Comparison of ENCODE assay signal across 8 cellular contexts in the genomic region with DNA sequence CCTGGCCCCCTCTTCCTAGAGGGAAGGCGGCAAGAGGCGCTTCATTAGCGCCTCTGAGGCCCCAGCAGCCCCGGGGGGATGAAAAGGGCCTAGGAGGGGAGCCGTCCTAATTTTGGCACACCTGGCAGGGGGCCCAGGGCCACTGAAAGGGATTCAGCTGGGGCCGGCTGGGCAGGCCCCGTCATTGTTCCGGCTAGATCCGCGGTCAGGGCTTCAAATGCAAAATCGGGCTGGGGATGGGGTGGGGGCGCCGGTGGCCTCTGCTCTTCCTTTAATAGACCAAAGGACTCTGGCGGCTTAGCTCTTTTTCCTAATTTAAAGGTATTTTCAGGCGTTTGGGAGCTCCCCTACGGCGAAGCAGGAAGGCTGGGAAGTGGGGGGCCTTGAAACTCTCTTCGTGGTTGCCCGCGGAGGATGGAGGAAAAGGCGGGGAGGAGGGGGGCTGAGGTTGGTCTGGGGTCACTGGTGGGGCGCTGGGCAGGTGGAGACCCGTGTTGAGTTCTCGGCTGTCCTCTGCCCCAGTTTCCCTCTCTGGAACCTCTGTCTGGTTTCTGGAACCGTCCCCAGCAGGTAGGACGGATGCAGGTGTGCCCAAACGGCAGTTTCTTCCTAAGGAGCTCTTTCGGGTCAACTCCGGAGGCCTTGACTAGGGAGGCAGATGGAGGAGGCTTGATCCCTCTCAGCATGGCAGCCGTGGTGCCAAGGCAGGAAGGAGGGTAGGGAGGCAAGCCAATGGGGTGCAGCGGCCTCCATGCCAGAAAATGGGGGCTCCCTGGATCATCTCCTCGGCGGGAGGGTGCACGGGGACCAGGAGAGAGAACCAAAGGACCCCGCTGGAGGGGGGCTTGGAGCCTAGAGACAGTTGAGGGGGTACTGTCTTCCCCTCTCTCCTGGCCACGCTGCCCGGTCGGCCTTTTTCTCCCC. TPM values are rescaled to one million over a fixed set of nuclear protein-coding genes. Genes with fewer than 3 reads are reported as not detected.
A peak's percentile ranks its signal among the peaks of the same experiment; 100 is the strongest.
DNase-seq lines count a peak whose midpoint lies in the region; ATAC-seq, FAIRE-seq and TF ChIP-seq lines count a peak whose summit lies in the region.
"Not testable (repeated sequence)": the region's sequence is repeated elsewhere in the genome, so short reads cannot be mapped to it uniquely, and the experiment has no call there.

No MANE protein-coding gene starts in this region.

- CTCF ChIA-PET in activated CD4-positive, alpha-beta T cell treated with anti-CD3 and anti-CD28 coated beads, Interleukin-2, amount 10 ng/mL, durations not matched to agents 7 days and 5 days (lab: Charles Lee); K562 (lab: Yijun Ruan, JAX; ENCODE audit: low intra/inter-chr PET ratio): not testable (repeated sequence)

- peak overlapping the region; percentile 84 for H3K27ac Mint-ChIP-seq in activated CD4-positive, alpha-beta T cell treated with anti-CD3 and anti-CD28 coated beads, Interleukin-2, amount 10 ng/mL, durations not matched to agents 7 days and 5 days
- H3K27ac Mint-ChIP-seq in glutamatergic neuron (ENCODE audit: unreplicated experiment) = not testable (repeated sequence)
- peak overlapping the region; percentile 77 for H3K27ac Mint-ChIP-seq in progenitor cell of endocrine pancreas

- not testable (repeated sequence) for H3K9me3 Mint-ChIP-seq in activated CD4-positive, alpha-beta T cell treated with anti-CD3 and anti-CD28 coated beads, Interleukin-2, amount 10 ng/mL, durations not matched to agents 7 days and 5 days; glutamatergic neuron (ENCODE audit: unreplicated experiment); progenitor cell of endocrine pancreas (ENCODE audit: low read depth)

- peaks cover 20% of the 10 kb centered on the region for H3K4me1 Mint-ChIP-seq in activated CD4-positive, alpha-beta T cell treated with anti-CD3 and anti-CD28 coated beads, Interleukin-2, amount 10 ng/mL, durations not matched to agents 7 days and 5 days
- not testable (repeated sequence) for H3K4me1 Mint-ChIP-seq in glutamatergic neuron (ENCODE audit: low read depth, unreplicated experiment); progenitor cell of endocrine pancreas (ENCODE audit: low read depth)

- peak overlapping the region; percentile 55 for H2AFZ ChIP-seq in K562 (ENCODE audit: low read depth, low read length)

- peak overlapping the region; percentile 50 for H3K4me3 Mint-ChIP-seq in activated CD4-positive, alpha-beta T cell treated with anti-CD3 and anti-CD28 coated beads, Interleukin-2, amount 10 ng/mL, durations not matched to agents 7 days and 5 days
- not testable (repeated sequence) for H3K4me3 Mint-ChIP-seq in glutamatergic neuron (ENCODE audit: unreplicated experiment)
- peak overlapping the region; percentile 63 for H3K4me3 Mint-ChIP-seq in progenitor cell of endocrine pancreas (ENCODE audit: low read depth)

- FAIRE-seq in K562 (lab: Jason Lieb, UNC) = not testable (repeated sequence)

- not testable (repeated sequence) for TF ChIP-seq EP300 in K562 (IDR thresholded peaks at IDR 0.05; ENCODE audit: low read length); transverse colon (IDR thresholded peaks at IDR 0.05; ENCODE audit: low read depth)

- H3K27me3 ChIP-seq in K562 (ENCODE audit: control insufficient read depth in 2 of 2, insufficient read depth in 2 of 2, low read length in 2 of 2); lower lobe of right lung (ENCODE audit: low read depth): not testable (repeated sequence)
- H3K27me3 ChIP-seq in transverse colon = peaks cover 13% of the 10 kb centered on the region

- H3K4me2 ChIP-seq in K562 (ENCODE audit: insufficient read depth, low read length) = not testable (repeated sequence)

- not testable (repeated sequence) for H3K9ac ChIP-seq in K562 (ENCODE audit: insufficient read depth in 1 of 2, low read depth in 2 of 2, low read length in 2 of 2)

- TF ChIP-seq CTCF in K562 (IDR thresholded peaks at IDR 0.05 in 2 of 3, conservative IDR thresholded peaks at IDR 0.05 in 1 of 3; ENCODE audit: insufficient read depth in 2 of 3, low read depth in 1 of 3, low read length in 3 of 3); glutamatergic neuron (IDR thresholded peaks at IDR 0.05; ENCODE audit: partially characterized antibody, unreplicated experiment); lower lobe of right lung (IDR thresholded peaks at IDR 0.05); progenitor cell of endocrine pancreas (IDR thresholded peaks at IDR 0.05; ENCODE audit: unreplicated experiment); transverse colon (IDR thresholded peaks at IDR 0.05): not testable (repeated sequence)

- POLR2A ChIA-PET in activated CD4-positive, alpha-beta T cell treated with anti-CD3 and anti-CD28 coated beads, Interleukin-2, amount 10 ng/mL, durations not matched to agents 7 days and 5 days (lab: Charles Lee) = not testable (repeated sequence)
- POLR2A ChIA-PET in K562 (lab: Yijun Ruan, JAX) = interaction anchor here (0.6 kb wide), 1 partner anchor 21 kb away, joined by 3 read pairs; no protein-coding TSS in a partner anchor

- not testable (repeated sequence) for H3K9me3 ChIP-seq in K562 (replicated peaks; ENCODE audit: control insufficient read depth, insufficient read depth, low read depth, low read length); lower lobe of right lung; transverse colon

- not testable (repeated sequence) for H3K9me1 ChIP-seq in K562 (ENCODE audit: control insufficient read depth, insufficient read depth, low read length)

- H3K27me3 Mint-ChIP-seq in activated CD4-positive, alpha-beta T cell treated with anti-CD3 and anti-CD28 coated beads, Interleukin-2, amount 10 ng/mL, durations not matched to agents 7 days and 5 days; glutamatergic neuron (ENCODE audit: unreplicated experiment); progenitor cell of endocrine pancreas: not testable (repeated sequence)

- TF ChIP-seq POLR2A in K562 (conservative IDR thresholded peaks at IDR 0.05); transverse colon (IDR thresholded peaks at IDR 0.05): not testable (repeated sequence)

- H3K27ac ChIP-seq in K562 (ENCODE audit: extremely low read depth, low read depth, low read length); lower lobe of right lung: not testable (repeated sequence)
- H3K27ac ChIP-seq in transverse colon = peak overlapping the region in 2 of 4 donors; percentile 54 to 68

- not testable (repeated sequence) for H3K4me3 ChIP-seq in K562
- H3K4me3 ChIP-seq in lower lobe of right lung (peak overlapping the region; percentile 53), transverse colon (peak overlapping the region in 3 of 4 donors; percentile 32 to 56 (median 46))

- not testable (repeated sequence) for H3K79me2 ChIP-seq in K562 (ENCODE audit: control insufficient read depth, insufficient read depth, low read length)

- in situ Hi-C loops in K562 (cut with MboI); transverse colon (cut with MboI; ENCODE audit: low pct_ligation_motif_present in 1 of 4, low pct_unique_long_range_greater_than_20kb in 1 of 4, low sequenced_read_pairs in 3 of 4): not testable (repeated sequence)

- H3K36me3 Mint-ChIP-seq in activated CD4-positive, alpha-beta T cell treated with anti-CD3 and anti-CD28 coated beads, Interleukin-2, amount 10 ng/mL, durations not matched to agents 7 days and 5 days (ENCODE audit: low read depth); glutamatergic neuron (ENCODE audit: unreplicated experiment); progenitor cell of endocrine pancreas (ENCODE audit: insufficient read depth): not testable (repeated sequence)

- TF ChIP-seq RAD21 in K562 (CRISPR knock-in tag; conservative IDR thresholded peaks at IDR 0.05 in 1 of 2, IDR thresholded peaks at IDR 0.05 in 1 of 2) = not testable (repeated sequence)

- peak; percentile 90 for DNase-seq in ELF-1 (ENCODE audit: low read depth, low spot score)
- DNase-seq in NCI-H2227 treated with DMSO at 0.1 percent for 48 hours (lab: John Stamatoyannopoulos, UW) = peak; percentile 25
- not testable (repeated sequence) for DNase-seq in activated CD4-positive, alpha-beta T cell treated with anti-CD3 and anti-CD28 coated beads, Interleukin-2, amount 10 ng/mL, durations not matched to agents 7 days and 5 days; K562 (ENCODE audit: extremely low read depth in 1 of 4, low spot score in 3 of 4); lower lobe of right lung
- peak; percentile 34 for DNase-seq in glutamatergic neuron
- peak; percentile 14 for DNase-seq in progenitor cell of endocrine pancreas (ENCODE audit: low spot score, unreplicated experiment)
- peak; percentile 26 for DNase-seq in transverse colon

- not testable (repeated sequence) for BruUV-seq in K562 (replicated peaks; lab: Mats Ljungman, UMichigan)

- H4K20me1 ChIP-seq in K562 (replicated peaks; ENCODE audit: control insufficient read depth, insufficient read depth, low read length) = not testable (repeated sequence)

- WGBS in K562 (ENCODE audit: insufficient coverage, low coverage, missing lambda C conversion rate) = 6% methylated on average over 21 of the region's 38 CpGs
- WGBS in transverse colon (ENCODE audit: low coverage in 1 of 2), 2 donors = 15% methylated on average over 33 of the region's 38 CpGs; no CpG with 5 or more reads in 1 of the 2 donors

- H3K36me3 ChIP-seq in K562 (ENCODE audit: control insufficient read depth, insufficient read depth, low read length); lower lobe of right lung; transverse colon: not testable (repeated sequence)

- H3K4me1 ChIP-seq in K562 (replicated peaks in 1 of 2; ENCODE audit: control insufficient read depth in 2 of 2, insufficient read depth in 2 of 2, low read length in 2 of 2) = peaks cover 0 to 18% of the 10 kb centered on the region in 2 experiments; a peak in 2 of 5 replicates
- not testable (repeated sequence) for H3K4me1 ChIP-seq in lower lobe of right lung
- H3K4me1 ChIP-seq in transverse colon = peaks cover 5 to 21% (median 16%) of the 10 kb centered on the region in 4 donors

- ATAC-seq in K562 (peak; percentile 49), lower lobe of right lung (peak in 1 of 2 donors; percentile 41)

- intact Hi-C loops in K562 (cut with micrococcal nuclease); lower lobe of right lung (cut with DNase I); transverse colon (cut with DNase I; ENCODE audit: low total_unique reads): not testable (repeated sequence)

RNA-seq across cellular contexts. Expression of gene ADGRL1, which starts 41.8 kb away (rescaled TPM):
- total RNA-seq in activated CD4-positive, alpha-beta T cell treated with anti-CD3 and anti-CD28 coated beads, Interleukin-2, amount 10 ng/mL, durations not matched to agents 7 days and 5 days = 10 to 100 TPM; 12.5 to 14.0 TPM
- total RNA-seq in K562 (2011; cell fraction: chromatin; rRNA removed; ENCODE audit: low replicate concordance) = 52.8 and 150 TPM in 2 replicates
- 73.8 and 77.4 TPM in 2 replicates for total RNA-seq in K562 (2011; cell fraction: nucleolus; rRNA removed)
- total RNA-seq in K562 (2011; cell fraction: nucleoplasm; rRNA removed) = 64.1 and 80.0 TPM in 2 replicates
- total RNA-seq in K562 (2014; rRNA removed) (10.9 TPM in 2 replicates), K562 (2014; rRNA removed; fragmentation: Illumina TruSeq; extraction: Trizol) (2.8 and 3.3 TPM in 2 replicates), K562 (2015; rRNA removed; fragmentation: Illumina TruSeq; extraction: Trizol) (6.7 and 7.6 TPM in 2 replicates), K562 (2021) (33.2 and 37.0 TPM in 2 replicates), glutamatergic neuron (ENCODE audit: unreplicated experiment) (68.1 TPM), lower lobe of right lung (28.7 TPM), progenitor cell of endocrine pancreas (54.6 and 55.3 TPM in 2 replicates), transverse colon (10 to 100 TPM; 45.9 to 55.4 (median 48.7) TPM)
- polyA plus RNA-seq in K562 (2011; rRNA removed) (8.6 and 14.7 TPM in 2 replicates), K562 (2014; fragmentation: Illumina TruSeq; extraction: Trizol) (10.8 and 16.6 TPM in 2 replicates), K562 (2014; fragmentation: Nextera tagmentation; extraction: Ambion mirVana) (under 1 TPM; 0.14 to 0.27 TPM), K562 (2014; rRNA removed) (12.6 and 20.3 TPM in 2 replicates)
- 10.0 and 19.9 TPM in 2 replicates for polyA plus RNA-seq in K562 (2011; cell fraction: cytosol; rRNA removed)
- polyA plus RNA-seq in K562 (2011; cell fraction: nucleus; rRNA removed) = 50.7 and 75.0 TPM in 2 replicates
- 12.4 and 16.3 TPM in 2 replicates for polyA plus RNA-seq in K562 (2012)
- polyA minus RNA-seq in K562 (2011; rRNA and poly(A)+ RNA removed) = 9.3 and 13.3 TPM in 2 replicates
- polyA minus RNA-seq in K562 (2011; cell fraction: cytosol; rRNA and poly(A)+ RNA removed) = 31.3 and 46.7 TPM in 2 replicates
- polyA minus RNA-seq in K562 (2011; cell fraction: nucleus; rRNA and poly(A)+ RNA removed) = 17.5 and 24.1 TPM in 2 replicates
